Comparison of ENCODE assay signal across 16 cellular contexts in genomic region chr17:79342376-79342775, GRCh38.
"Had no signal": no experiment of that assay in that cellular context is flagged by ENCODE, and none has a peak within 500 bp of the region (broad histone marks: within the 10 kb centered on the region; RNA-seq: fewer than 3 reads in every experiment).

No MANE protein-coding gene starts in this region.

- ATAC-seq: T-cell had no signal

- H3K9me3 ChIP-seq: SK-N-SH had no signal

- H3K4me3 Mint-ChIP-seq: T-cell had no signal

- H3K4me3 ChIP-seq: MG63 had no signal

- H3K36me3 Mint-ChIP-seq: T-cell had no signal

- H3K4me2 ChIP-seq: SK-N-SH had no signal

- H3K27ac Mint-ChIP-seq: T-cell had no signal

- H3K36me3 ChIP-seq: MG63 had no signal

- DNase-seq: KBM-7; MG63; NCI-H1092 treated with DMSO at 0.1 percent for 48 hours; NCI-H1436; NCI-H187; NCI-H2029 treated with DMSO at 0.1 percent for 48 hours; NCI-H2227 treated with DMSO at 0.1 percent for 48 hours; NCI-H524; NCI-H526 treated with DMSO at 0.1 percent for 48 hours; NCI-H748 treated with DMSO at 0.1 percent for 48 hours; NK-92 treated with Interleukin-12 subunit alpha and Interleukin-12 subunit beta, amount 100 ng/mL, for 24 hours; RPMI8226; SHP77; SK-N-SH; SW 1271; T-cell had no signal

- H3K9ac ChIP-seq: SK-N-SH had no signal
